ENCODE assay signal across 1 cellular context in the genomic region with DNA sequence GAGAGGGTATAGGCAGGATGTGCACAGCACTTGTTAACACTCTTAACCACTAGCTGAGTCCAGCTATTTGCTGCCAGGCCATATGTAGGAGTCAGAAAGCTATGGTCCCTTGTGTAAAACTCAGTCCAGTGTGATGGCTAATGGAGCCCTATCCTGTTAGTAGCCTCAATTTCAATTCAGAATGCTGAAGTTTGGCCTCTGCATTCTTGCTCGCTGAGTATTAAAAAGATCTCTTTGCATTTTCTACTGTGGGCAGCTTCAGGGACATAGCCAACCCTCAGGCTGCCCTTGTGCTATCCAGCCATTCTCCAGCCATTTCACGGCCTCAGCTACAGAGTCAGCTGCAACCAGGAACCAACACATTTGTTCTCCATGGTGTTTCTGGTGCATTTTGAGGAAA.
TF ChIP-seq lines count a peak whose summit lies in the region.

No MANE protein-coding gene starts in this region.

TF ChIP-seq in IMR-90, 13 proteins besides CTCF, POLR2A, EP300 and RAD21 (continued from another document):
- TF ChIP-seq, protein P1, sequence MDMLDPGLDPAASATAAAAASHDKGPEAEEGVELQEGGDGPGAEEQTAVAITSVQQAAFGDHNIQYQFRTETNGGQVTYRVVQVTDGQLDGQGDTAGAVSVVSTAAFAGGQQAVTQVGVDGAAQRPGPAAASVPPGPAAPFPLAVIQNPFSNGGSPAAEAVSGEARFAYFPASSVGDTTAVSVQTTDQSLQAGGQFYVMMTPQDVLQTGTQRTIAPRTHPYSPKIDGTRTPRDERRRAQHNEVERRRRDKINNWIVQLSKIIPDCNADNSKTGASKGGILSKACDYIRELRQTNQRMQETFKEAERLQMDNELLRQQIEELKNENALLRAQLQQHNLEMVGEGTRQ (IDR thresholded peaks at IDR 0.05; ENCODE audit: low read depth, low read length): no peak
- TF ChIP-seq MAZ (IDR thresholded peaks at IDR 0.05; ENCODE audit: borderline replicate concordance, low read depth, low read length): no peak
